In genomic region chr9:89961616-89962341, GRCh38 we compare ENCODE assay signal across 13 cellular contexts.
DNase-seq lines count a peak whose midpoint lies in the region; ATAC-seq and FAIRE-seq lines count a peak whose summit lies in the region.
"Had no signal": no experiment of that assay in that cellular context is flagged by ENCODE, and none has a peak within 500 bp of the region (broad histone marks: within the 10 kb centered on the region; RNA-seq: fewer than 3 reads in every experiment).

No MANE protein-coding gene starts in this region.

- H3K4me3 ChIP-seq in stomach smooth muscle (ENCODE audit: low read length in 2 of 2): peak overlapping the region; percentile 54 to 64
- H3K4me3 ChIP-seq: thyroid gland had no signal

- no peak for FAIRE-seq in RCC 7860 (lab: Jason Lieb, UNC)

- H3K4me1 ChIP-seq in stomach smooth muscle (ENCODE audit: control insufficient read depth, insufficient read depth, low read length): peaks cover 19% of the 10 kb centered on the region
- H3K4me1 ChIP-seq: thyroid gland had no signal

- no peaks in the 10 kb centered on the region for H3K36me3 ChIP-seq in stomach smooth muscle (ENCODE audit: control insufficient read depth in 2 of 2, insufficient read depth in 2 of 2, low read length in 2 of 2)
- H3K36me3 ChIP-seq: thyroid gland had no signal

- peak; percentile 84 to 86 for ATAC-seq in activated T-cell treated with anti-CD3 and anti-CD28 coated beads, Interleukin-2, amount 50 U/mL, for 72 hours (replicated peaks in 1 of 2)
- peak; percentile 91 for ATAC-seq in left lobe of liver

- H3K4me3 Mint-ChIP-seq in activated T-cell treated with anti-CD3 and anti-CD28 coated beads, Interleukin-2, amount 50 U/mL, for 72 hours: peak overlapping the region; percentile 21 to 39

- H3K4me1 Mint-ChIP-seq in activated T-cell treated with anti-CD3 and anti-CD28 coated beads, Interleukin-2, amount 50 U/mL, for 72 hours (ENCODE audit: low read depth): peaks cover 21% of the 10 kb centered on the region

- peak overlapping the region; percentile 13 to 51 for H3K9ac ChIP-seq in stomach smooth muscle (ENCODE audit: low read length in 2 of 2)

- no peaks in the 10 kb centered on the region for H3K36me3 Mint-ChIP-seq in activated T-cell treated with anti-CD3 and anti-CD28 coated beads, Interleukin-2, amount 50 U/mL, for 72 hours (ENCODE audit: insufficient read depth in 2 of 2)

- H3K27me3 ChIP-seq in stomach smooth muscle (ENCODE audit: control insufficient read depth in 1 of 2, insufficient read depth in 2 of 2, low read length in 2 of 2): no peaks in the 10 kb centered on the region
- H3K27me3 ChIP-seq: thyroid gland had no signal

- DNase-seq in SIG-M5 treated with dmso at 0.1 percent for 504 hours (lab: John Stamatoyannopoulos, UW; ENCODE audit: unreplicated experiment) (peak; percentile 45), SIG-M5 (lab: John Stamatoyannopoulos, UW) (no peak), left lobe of liver (ENCODE audit: low spot score) (no peak), AML-193 (lab: John Stamatoyannopoulos, UW) (no peak), RCC 7860 (ENCODE audit: low spot score) (no peak), NCI-H748 (lab: John Stamatoyannopoulos, UW; ENCODE audit: unreplicated experiment) (no peak)
- peak in 1 of 2 donors; percentile 25 for DNase-seq in activated T-cell treated with anti-CD3 and anti-CD28 coated beads, Interleukin-2, amount 50 U/mL, for 72 hours
- DNase-seq: activated gamma-delta T cell treated with Interleukin-2 at 50 U/mL for 16 hours, mesendoderm, NCI-H748 treated with DMSO at 0.1 percent for 48 hours, T1000, thyroid gland had no signal

- no peaks in the 10 kb centered on the region for H3K9me3 Mint-ChIP-seq in activated T-cell treated with anti-CD3 and anti-CD28 coated beads, Interleukin-2, amount 50 U/mL, for 72 hours

- H3K9me3 ChIP-seq in stomach smooth muscle (ENCODE audit: control insufficient read depth in 2 of 2, low read length in 2 of 2): no peaks in the 10 kb centered on the region
- H3K9me3 ChIP-seq: thyroid gland had no signal

- no peak overlapping the region for H3K27ac Mint-ChIP-seq in activated T-cell treated with anti-CD3 and anti-CD28 coated beads, Interleukin-2, amount 50 U/mL, for 72 hours

- H3K27me3 Mint-ChIP-seq in activated T-cell treated with anti-CD3 and anti-CD28 coated beads, Interleukin-2, amount 50 U/mL, for 72 hours (ENCODE audit: low read depth): no peaks in the 10 kb centered on the region

- H3K27ac ChIP-seq in stomach smooth muscle (ENCODE audit: low read length): peak overlapping the region; percentile 24
- H3K27ac ChIP-seq: thyroid gland had no signal
